Comparison of ENCODE assay signal across 15 cellular contexts in genomic region chr12:53042607-53043454, GRCh38. TPM values are rescaled to one million over a fixed set of nuclear protein-coding genes. Genes with fewer than 3 reads are reported as not detected.
DNase-seq lines count a peak whose midpoint lies in the region; ATAC-seq and TF ChIP-seq lines count a peak whose summit lies in the region.
"Had no signal": no experiment of that assay in that cellular context is flagged by ENCODE, and none has a peak within 500 bp of the region (broad histone marks: within the 10 kb centered on the region; RNA-seq: fewer than 3 reads in every experiment).

No MANE protein-coding gene starts in this region.

- H3K9me3 ChIP-seq in breast epithelium: no peaks in the 10 kb centered on the region
- no peaks in the 10 kb centered on the region for H3K9me3 ChIP-seq in mammary epithelial cell (replicated peaks; ENCODE audit: insufficient read depth, low read length)
- H3K9me3 ChIP-seq in endodermal cell (ENCODE audit: control insufficient read depth, low read length): no peaks in the 10 kb centered on the region
- H3K9me3 ChIP-seq in subcutaneous abdominal adipose tissue (ENCODE audit: control insufficient read depth in 5 of 5, low read length in 5 of 5): no peaks in the 10 kb centered on the region
- H3K9me3 ChIP-seq: BE2C had no signal

- intact Hi-C loops in breast epithelium (cut with DNase I; ENCODE audit: low total_unique reads): no loop called here
- intact Hi-C loops in mammary epithelial cell (cut with micrococcal nuclease): no loop called here

- H3K4me3 Mint-ChIP-seq in endodermal cell: no peak overlapping the region

- no peak overlapping the region for H2AFZ ChIP-seq in mammary epithelial cell (ENCODE audit: low read depth, low read length)

- no peaks in the 10 kb centered on the region for H3K36me3 ChIP-seq in breast epithelium
- H3K36me3 ChIP-seq in mammary epithelial cell (ENCODE audit: insufficient read depth, low read length): peaks cover 18% of the 10 kb centered on the region
- H3K36me3 ChIP-seq in endodermal cell (ENCODE audit: control insufficient read depth, insufficient read depth, low read length): peaks cover 23% of the 10 kb centered on the region
- peaks cover 10 to 24% (median 14%) of the 10 kb centered on the region in 5 donors for H3K36me3 ChIP-seq in subcutaneous abdominal adipose tissue (ENCODE audit: control insufficient read depth in 5 of 5, insufficient read depth in 5 of 5, low read length in 5 of 5)

- H3K9ac ChIP-seq in mammary epithelial cell (ENCODE audit: insufficient read depth, low read length) (no peak overlapping the region), endodermal cell (ENCODE audit: extremely low read depth, low read length, poor library complexity, severe bottlenecking) (no peak overlapping the region), subcutaneous abdominal adipose tissue (ENCODE audit: low read length in 5 of 5) (no peak overlapping the region)

- peaks cover 14% of the 10 kb centered on the region for H3K4me1 Mint-ChIP-seq in endodermal cell

- ATAC-seq in HG03139 (IDR thresholded peaks at IDR 0.05; ENCODE audit: unreplicated experiment) (no peak), HG03378 (IDR thresholded peaks at IDR 0.05; ENCODE audit: unreplicated experiment) (no peak)
- ATAC-seq: naive thymus-derived CD4-positive, alpha-beta T cell had no signal

- no TSS peak for BruUV-seq in mammary epithelial cell (replicated peaks; lab: Mats Ljungman, UMichigan)

- WGBS in mammary epithelial cell (ENCODE audit: low coverage, missing lambda C conversion rate): 84% methylated on average over 7 of the region's 7 CpGs
- WGBS in endodermal cell (ENCODE audit: insufficient coverage in 1 of 2, insufficient read length in 1 of 2), 2 experiments: 74 to 89% methylated on average over 5 to 7 of the region's 7 CpGs

- H3K79me2 ChIP-seq in mammary epithelial cell (ENCODE audit: insufficient read depth, low read length): no peaks in the 10 kb centered on the region

- H3K4me1 ChIP-seq in breast epithelium (peaks cover 0 to 23% of the 10 kb centered on the region in 2 donors), mammary epithelial cell (ENCODE audit: insufficient read depth, low read length) (peaks cover 21% of the 10 kb centered on the region), endodermal cell (ENCODE audit: control insufficient read depth, insufficient read depth, low read length) (peaks cover 8% of the 10 kb centered on the region), subcutaneous abdominal adipose tissue (ENCODE audit: control insufficient read depth in 5 of 5, insufficient read depth in 5 of 5, low read length in 5 of 5) (peaks cover 16 to 57% (median 51%) of the 10 kb centered on the region in 5 donors)

- H3K27me3 ChIP-seq in breast epithelium (no peaks in the 10 kb centered on the region), mammary epithelial cell (ENCODE audit: insufficient read depth, low read length) (no peaks in the 10 kb centered on the region), endodermal cell (ENCODE audit: control insufficient read depth, insufficient read depth, low read length, poor library complexity, severe bottlenecking) (no peaks in the 10 kb centered on the region), subcutaneous abdominal adipose tissue (ENCODE audit: control insufficient read depth in 5 of 5, insufficient read depth in 4 of 5, low read length in 5 of 5) (no peaks in the 10 kb centered on the region)
- H3K27me3 ChIP-seq: BE2C had no signal

- H4K20me1 ChIP-seq in mammary epithelial cell (ENCODE audit: insufficient read depth, low read length): no peaks in the 10 kb centered on the region

- DNase-seq in breast epithelium (ENCODE audit: low spot score in 2 of 2) (no peak), mammary epithelial cell (no peak), NAMALWA (ENCODE audit: low spot score) (peak; percentile 42), endodermal cell (peak; percentile 76), dedifferentiated amniotic fluid mesenchymal stem cell (ENCODE audit: extremely low spot score) (no peak)
- DNase-seq: activated T-cell treated with anti-CD3 and anti-CD28 coated beads, Interleukin-2, amount 50 U/mL, for 1 hour; BE2C; GDM1; naive thymus-derived CD4-positive, alpha-beta T cell; NCI-H187; T1000 had no signal

- TF ChIP-seq CTCF in breast epithelium (IDR thresholded peaks at IDR 0.05) (no peak), mammary epithelial cell (conservative IDR thresholded peaks at IDR 0.05 in 1 of 2, IDR thresholded peaks at IDR 0.05 in 1 of 2; ENCODE audit: extremely low read depth in 1 of 2, insufficient read depth in 1 of 2, low read depth in 1 of 2, low read length in 2 of 2) (no peak), endodermal cell (conservative IDR thresholded peaks at IDR 0.05) (no peak)

- H3K27me3 Mint-ChIP-seq in endodermal cell (ENCODE audit: insufficient read depth): peaks cover 17% of the 10 kb centered on the region

- no peak overlapping the region for H3K4me3 ChIP-seq in breast epithelium
- H3K4me3 ChIP-seq in mammary epithelial cell (replicated peaks in 1 of 3; ENCODE audit: insufficient read depth in 1 of 3, low read depth in 2 of 3, low read length in 3 of 3): no peak overlapping the region
- H3K4me3 ChIP-seq in endodermal cell (ENCODE audit: low read length): no peak overlapping the region
- H3K4me3 ChIP-seq in subcutaneous abdominal adipose tissue (ENCODE audit: low read depth in 1 of 5, low read length in 5 of 5): no peak overlapping the region
- H3K4me3 ChIP-seq: skin epidermis had no signal

- dilution Hi-C loops in mammary epithelial cell (cut with HindIII; ENCODE audit: low sequenced_read_pairs): no loop called here

- no peak overlapping the region for H3K4me2 ChIP-seq in mammary epithelial cell (ENCODE audit: insufficient read depth, low read depth, low read length)

- CTCF ChIA-PET in mammary epithelial cell (lab: Charles Lee; ENCODE audit: low non-redundant PET): interaction anchor here (0.6 kb wide), 1 partner anchor 209 kb away, joined by 4 read pairs; a partner anchor contains a TSS

- H3K27ac Mint-ChIP-seq in endodermal cell: peak overlapping the region; percentile 67

- peaks cover 37% of the 10 kb centered on the region for H3K36me3 Mint-ChIP-seq in endodermal cell (ENCODE audit: low read depth)

- in situ Hi-C loops in mammary epithelial cell (cut with MboI; ENCODE audit: low sequenced_read_pairs in 2 of 2): no loop called here

- peak overlapping the region; percentile 46 to 99 for H3K27ac ChIP-seq in breast epithelium
- no peak overlapping the region for H3K27ac ChIP-seq in mammary epithelial cell (ENCODE audit: insufficient read depth, low read depth, low read length)
- peak overlapping the region; percentile 40 for H3K27ac ChIP-seq in endodermal cell (ENCODE audit: low read depth, low read length)
- H3K27ac ChIP-seq in subcutaneous abdominal adipose tissue (ENCODE audit: low read depth, low read length): peak overlapping the region; percentile 97

- no peaks in the 10 kb centered on the region for H3K9me3 Mint-ChIP-seq in endodermal cell
- H3K9me3 Mint-ChIP-seq: naive thymus-derived CD4-positive, alpha-beta T cell had no signal

- no peak for TF ChIP-seq POLR2A in breast epithelium (IDR thresholded peaks at IDR 0.05)

RNA-seq across cellular contexts. Expression of gene TNS2, which starts 7.0 kb away (rescaled TPM):
- total RNA-seq in breast epithelium (100 to 1,000 TPM in 2 of 3 donors, 10 to 100 TPM in 1; 65.4 to 228 (median 156) TPM), mammary epithelial cell (1 to 10 TPM; 3.7 to 4.2 TPM), endodermal cell (10 to 100 TPM; 10.2 to 12.6 TPM)
- 6.6 TPM for polyA plus RNA-seq in mammary epithelial cell
- 16.7 TPM for polyA minus RNA-seq in mammary epithelial cell
- polyA plus RNA-seq in endodermal cell (2013, experiment 1 of 2): 9.5 TPM
- 9.6 TPM for polyA plus RNA-seq in endodermal cell (2013, experiment 2 of 2)

RNA-seq across cellular contexts. Expression of gene SPRYD3, which starts 36.4 kb away (rescaled TPM):
- total RNA-seq in breast epithelium (10 to 100 TPM; 31.8 to 45.8 (median 36.3) TPM), mammary epithelial cell (10 to 100 TPM; 30.0 to 39.4 TPM), endodermal cell (10 to 100 TPM; 13.0 to 18.4 TPM)
- polyA plus RNA-seq in mammary epithelial cell: 28.0 TPM
- polyA minus RNA-seq in mammary epithelial cell: 85.5 TPM
- polyA plus RNA-seq in endodermal cell (2013, experiment 1 of 2): 6.8 TPM
- 7.2 TPM for polyA plus RNA-seq in endodermal cell (2013, experiment 2 of 2)

RNA-seq across cellular contexts. Expression of gene EIF4B, which starts 36.6 kb away (rescaled TPM):
- total RNA-seq in breast epithelium (100 to 1,000 TPM; 600 to 759 (median 614) TPM), mammary epithelial cell (100 to 1,000 TPM; 350 to 850 TPM), endodermal cell (100 to 1,000 TPM; 596 to 655 TPM)
- polyA plus RNA-seq in mammary epithelial cell: 312 TPM
- polyA minus RNA-seq in mammary epithelial cell: 610 TPM
- 388 TPM for polyA plus RNA-seq in endodermal cell (2013, experiment 1 of 2)
- polyA plus RNA-seq in endodermal cell (2013, experiment 2 of 2): 341 TPM

RNA-seq across cellular contexts. Expression of gene IGFBP6, which starts 54.6 kb away (rescaled TPM):
- total RNA-seq in breast epithelium (100 to 1,000 TPM; 169 to 708 (median 284) TPM), mammary epithelial cell (100 to 1,000 TPM in 1 of 2 donors, 10 to 100 TPM in 1; 47.7 to 125 TPM), endodermal cell (10 to 100 TPM; 21.7 to 48.4 TPM)
- polyA plus RNA-seq in mammary epithelial cell: 291 TPM
- 208 TPM for polyA minus RNA-seq in mammary epithelial cell
- polyA plus RNA-seq in endodermal cell (2013, experiment 1 of 2): 13.5 TPM
- polyA plus RNA-seq in endodermal cell (2013, experiment 2 of 2): 23.1 TPM

Comparison
In these comparisons a context has a peak if more than half of its experiments do, and no peak if none do; other contexts are left out.
1. RNA of gene TNS2, which starts 7.0 kb away (total RNA-seq): 65.4 to 228 TPM in breast epithelium; 10.2 to 12.6 TPM in endodermal cell and 3.7 to 4.2 TPM in mammary epithelial cell; every median in the first group is over 4 times any median in the second.
2. DNase-seq: peak in NAMALWA (single experiment) and endodermal cell (single experiment); none in breast epithelium (0 of 2), mammary epithelial cell (single experiment) and dedifferentiated amniotic fluid mesenchymal stem cell (single experiment).